15 cellular contexts compared by ENCODE assay signal in genomic region chr2:64696631-64697030, GRCh38.
"Had no signal": no experiment of that assay in that cellular context is flagged by ENCODE, and none has a peak within 500 bp of the region (broad histone marks: within the 10 kb centered on the region; RNA-seq: fewer than 3 reads in every experiment).

No MANE protein-coding gene starts in this region.

- ATAC-seq: activated CD8-positive, alpha-beta T cell treated with anti-CD3 and anti-CD28 coated beads for 36 hours; activated T-cell treated with anti-CD3 and anti-CD28 coated beads, Interleukin-2, amount 50 U/mL, for 4 hours; gastroesophageal sphincter; left colon had no signal

- H3K9me3 Mint-ChIP-seq: activated T-cell treated with anti-CD3 and anti-CD28 coated beads, Interleukin-2, amount 50 U/mL, for 4 hours; central memory CD8-positive, alpha-beta T cell had no signal

- H3K27me3 ChIP-seq: brain microvascular endothelial cell, gastroesophageal sphincter, tibial nerve, vagina had no signal

- H3K4me3 Mint-ChIP-seq: activated CD8-positive, alpha-beta T cell treated with anti-CD3 and anti-CD28 coated beads for 36 hours; activated naive CD8-positive, alpha-beta T cell treated with anti-CD3 and anti-CD28 coated beads, Interleukin-2, amount 10 ng/mL, durations not matched to agents 7 days and 5 days; activated T-cell treated with anti-CD3 and anti-CD28 coated beads, Interleukin-2, amount 50 U/mL, for 4 hours; central memory CD8-positive, alpha-beta T cell had no signal

- H3K36me3 Mint-ChIP-seq: naive B cell had no signal

- H3K36me3 ChIP-seq: brain microvascular endothelial cell, gastroesophageal sphincter, tibial nerve, vagina had no signal

- H3K27me3 Mint-ChIP-seq: activated CD8-positive, alpha-beta T cell treated with anti-CD3 and anti-CD28 coated beads for 36 hours; activated naive CD8-positive, alpha-beta T cell treated with anti-CD3 and anti-CD28 coated beads, Interleukin-2, amount 10 ng/mL, durations not matched to agents 7 days and 5 days; central memory CD8-positive, alpha-beta T cell; naive B cell had no signal

- H3K4me3 ChIP-seq: gastroesophageal sphincter, lung, tibial nerve, vagina had no signal

- H3K4me1 ChIP-seq: vagina had no signal

- H3K9me3 ChIP-seq: gastroesophageal sphincter, vagina had no signal

- DNase-seq: activated CD4-positive, CD25-positive, alpha-beta regulatory T cell treated with anti-CD3 and anti-CD28 coated beads, Interleukin-2, amount 50 U/mL, for 72 hours; activated CD8-positive, alpha-beta T cell treated with anti-CD3 and anti-CD28 coated beads for 36 hours; activated naive CD8-positive, alpha-beta T cell treated with anti-CD3 and anti-CD28 coated beads, Interleukin-2, amount 10 ng/mL, durations not matched to agents 7 days and 5 days; activated T-cell treated with anti-CD3 and anti-CD28 coated beads, Interleukin-2, amount 50 U/mL, for 4 hours; brain microvascular endothelial cell; effector CD8-positive, alpha-beta T cell; left colon; naive B cell; stimulated activated naive CD4-positive, alpha-beta T cell; T-helper 9 cell had no signal

- H3K27ac ChIP-seq: brain microvascular endothelial cell, gastroesophageal sphincter, vagina had no signal
